1 cellular context compared by ENCODE assay signal in genomic region chr14:77028384-77029246, GRCh38.
TF ChIP-seq lines count a peak whose summit lies in the region.

Gene IRF2BPL, minus strand, starts transcription at chr14:77028708. Its CDS starts 916 bp downstream, at chr14:77027792.

TF ChIP-seq in K562, 482 proteins besides CTCF, POLR2A, EP300 and RAD21 (continued from another document and continues in another):
- TF ChIP-seq ZNF354B (CRISPR knock-in tag; IDR thresholded peaks at IDR 0.05) (no peak), BMI1 (IDR thresholded peaks at IDR 0.05; ENCODE audit: low read length) (no peak), ZNF551 (CRISPR knock-in tag; IDR thresholded peaks at IDR 0.05) (no peak), ZNF655 (CRISPR knock-in tag; IDR thresholded peaks at IDR 0.05) (no peak), PTTG1 (tag; IDR thresholded peaks at IDR 0.05; ENCODE audit: low read depth) (no peak), SUPT5H (IDR thresholded peaks at IDR 0.05) (0 out of 2 replicates have a peak, but pooled peaks have one; percentile 28), DEAF1 (CRISPR knock-in tag; IDR thresholded peaks at IDR 0.05) (no peak), ZKSCAN3 (CRISPR knock-in tag; IDR thresholded peaks at IDR 0.05) (no peak), ZHX1 (conservative IDR thresholded peaks at IDR 0.05; ENCODE audit: low read length) (0 out of 2 replicates have a peak, but pooled peaks have one; percentile 13), MEIS2 (IDR thresholded peaks at IDR 0.05; ENCODE audit: partially characterized antibody) (peak; percentile 67), MAFK (IDR thresholded peaks at IDR 0.05; ENCODE audit: low read length) (no peak), NFYB (IDR thresholded peaks at IDR 0.05; ENCODE audit: extremely low read depth, insufficient read length) (no peak), ZNF77 (CRISPR knock-in tag; IDR thresholded peaks at IDR 0.05) (no peak), PHF21A (IDR thresholded peaks at IDR 0.05; ENCODE audit: borderline replicate concordance, low read depth) (0 out of 2 replicates have a peak, but pooled peaks have one; percentile 11), ASH1L (IDR thresholded peaks at IDR 0.05; ENCODE audit: borderline replicate concordance, low read depth, partially characterized antibody) (no peak), PYGO2 (tag; IDR thresholded peaks at IDR 0.05) (no peak), IRF1 (CRISPR knock-in tag; IDR thresholded peaks at IDR 0.05; ENCODE audit: borderline replicate concordance) (no peak), RBM15 (IDR thresholded peaks at IDR 0.05; ENCODE audit: insufficient read depth, low read length) (no peak), PHB (CRISPR knock-in tag; IDR thresholded peaks at IDR 0.05) (no peak), TARDBP (IDR thresholded peaks at IDR 0.05) (no peak), ZC3H11A (IDR thresholded peaks at IDR 0.05; ENCODE audit: low read depth, low read length) (no peak), HES1 (IDR thresholded peaks at IDR 0.05; ENCODE audit: low read depth) (no peak), GTF3C2 (IDR thresholded peaks at IDR 0.05; ENCODE audit: borderline replicate concordance, extremely low read depth, insufficient read length) (no peak), MAFG (tag; conservative IDR thresholded peaks at IDR 0.05) (no peak), BCL6 (CRISPR knock-in tag; IDR thresholded peaks at IDR 0.05) (no peak), CEBPZ (IDR thresholded peaks at IDR 0.05; ENCODE audit: borderline replicate concordance, low read depth, low read length) (no peak), NONO (IDR thresholded peaks at IDR 0.05; ENCODE audit: low read depth in 2 of 2, low read length in 1 of 2) (peak in 1 of 2 experiments; percentile 82; a peak in 2 of 4 replicates), BDP1 (IDR thresholded peaks at IDR 0.05; ENCODE audit: insufficient read depth, insufficient read length) (no peak), SP1 (CRISPR knock-in tag; IDR thresholded peaks at IDR 0.05) (no peak; the same call in 1 of the 2 replicates), SMARCE1 (IDR thresholded peaks at IDR 0.05) (peak; percentile 54; the same call in 1 of the 2 replicates), ZNF561 (CRISPR knock-in tag; conservative IDR thresholded peaks at IDR 0.05) (no peak), MYBL2 (IDR thresholded peaks at IDR 0.05; ENCODE audit: low read depth) (no peak), MYBL2 (CRISPR knock-in tag; IDR thresholded peaks at IDR 0.05; ENCODE audit: borderline replicate concordance) (no peak)
